ENCODE assay signal across 8 cellular contexts in the genomic region with DNA sequence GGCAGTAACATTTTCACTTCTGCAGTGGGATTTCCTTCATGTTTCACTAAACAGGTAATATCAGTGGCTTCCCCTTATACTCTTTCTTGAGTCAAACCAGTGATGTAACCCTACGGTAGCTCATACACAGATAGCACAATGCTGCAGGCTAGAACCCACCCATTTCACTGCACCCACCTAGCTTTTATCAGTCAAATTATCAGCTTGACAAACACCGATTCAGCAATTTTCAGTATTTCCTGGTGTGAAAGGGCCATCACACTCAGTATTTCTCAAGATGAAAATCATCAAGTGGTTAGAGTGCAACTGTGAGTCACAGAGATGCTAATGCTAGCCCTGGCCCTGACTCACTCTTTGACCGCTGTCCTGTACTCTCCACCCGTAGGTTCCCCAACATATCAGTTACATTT.
DNase-seq lines count a peak whose midpoint lies in the region; ATAC-seq and TF ChIP-seq lines count a peak whose summit lies in the region.

No MANE protein-coding gene starts in this region.

- no peak overlapping the region for H3K27ac Mint-ChIP-seq in WTC11

- H3K36me3 ChIP-seq in GM23248 (ENCODE audit: low read depth), result no peaks in the 10 kb centered on the region

- CTCF ChIA-PET in HEK293T (lab: Yijun Ruan, JAX), result interaction anchor here (0.7 kb wide), 2 partner anchors 142 to 446 kb away, joined by 3 to 4 read pairs; no protein-coding TSS in a partner anchor
- CTCF ChIA-PET in WTC11 (lab: Charles Lee), result no interaction called here

- 28 to 51% methylated on average over 4 of the region's 4 CpGs for WGBS in GM23248 (ENCODE audit: low coverage in 1 of 2, low lambda C conversion rate in 2 of 2, missing lambda C conversion rate in 2 of 2), 2 experiments

- H3K27me3 Mint-ChIP-seq in WTC11 (ENCODE audit: low read depth), result no peaks in the 10 kb centered on the region

- H3K9me3 Mint-ChIP-seq in WTC11, result peaks cover 8% of the 10 kb centered on the region

- H4K20me1 ChIP-seq in GM23248 (ENCODE audit: insufficient read depth), result no peaks in the 10 kb centered on the region

- no peaks in the 10 kb centered on the region for H3K9me3 ChIP-seq in GM23248 (ENCODE audit: low read depth)

- H3K4me1 Mint-ChIP-seq in WTC11, result peaks cover 35% of the 10 kb centered on the region

- no peak overlapping the region for H3K4me3 ChIP-seq in GM23248

- H3K27me3 ChIP-seq in GM23248 (replicated peaks; ENCODE audit: insufficient read depth), result peaks cover 7% of the 10 kb centered on the region; the same call in 1 of the 2 replicates

- peaks cover 2% of the 10 kb centered on the region; the same call in 1 of the 2 replicates for H3K36me3 Mint-ChIP-seq in WTC11

- no peaks in the 10 kb centered on the region for H3K79me2 ChIP-seq in GM23248 (ENCODE audit: insufficient read depth)

- TF ChIP-seq CTCF in GM13977 (IDR thresholded peaks at IDR 0.05; ENCODE audit: extremely low read depth, insufficient read depth, missing control alignments) (no peak), WTC11 (IDR thresholded peaks at IDR 0.05) (no peak)

- H3K9me2 ChIP-seq in GM23248 (ENCODE audit: insufficient read depth), result no peaks in the 10 kb centered on the region

- in situ Hi-C loops in GM13977 (cut with MboI; ENCODE audit: low pct_unique_long_range_greater_than_20kb, low sequenced_read_pairs, unreplicated experiment) (no loop called here), GM23248 (cut with MboI) (no loop called here)

- DNase-seq in GM13977 (ENCODE audit: low spot score) (peak; percentile 62), GM23248 (peak; percentile 90), NCI-H226 (peak; percentile 82), dermis blood vessel endothelial cell (peak; percentile 33), HEK293T (ENCODE audit: extremely low spot score) (no peak), hypothalamus (lab: John Stamatoyannopoulos, UW) (no peak), WTC11 (ENCODE audit: low spot score) (no peak)
- peak; percentile 66 for DNase-seq in stimulated activated CD8-positive, alpha-beta memory T cell treated with anti-CD3 and anti-CD28 coated beads, Interleukin-4, amount 100 ng/mL, for 48 hours

- H3F3A ChIP-seq in GM23248 (ENCODE audit: insufficient read depth), result peaks cover 10% of the 10 kb centered on the region; the same call in 1 of the 2 replicates

- POLR2A ChIA-PET in HEK293T (lab: Yijun Ruan, JAX), result no interaction called here
- POLR2A ChIA-PET in WTC11 (lab: Charles Lee), result no interaction called here

- no peak overlapping the region for H3K9ac ChIP-seq in GM23248

- H2AFZ ChIP-seq in GM23248, result no peak overlapping the region

- H3K4me3 Mint-ChIP-seq in WTC11, result no peak overlapping the region

- no peak for ATAC-seq in WTC11

- H3K4me2 ChIP-seq in GM23248 (ENCODE audit: unreplicated experiment), result peak overlapping the region; percentile 31

- H3K4me1 ChIP-seq in GM23248 (ENCODE audit: insufficient read depth), result peaks cover 6% of the 10 kb centered on the region; the same call in 1 of the 2 replicates

- H3K27ac ChIP-seq in GM23248, result no peak overlapping the region

TF ChIP-seq in HEK293T, 16 proteins besides CTCF, POLR2A, EP300 and RAD21:
- TF ChIP-seq ELF4 (IDR thresholded peaks at IDR 0.05), result no peak
- no peak for TF ChIP-seq TARDBP (IDR thresholded peaks at IDR 0.05)
- TF ChIP-seq ZNF384 (IDR thresholded peaks at IDR 0.05), result no peak
- TF ChIP-seq BHLHE40 (IDR thresholded peaks at IDR 0.05; ENCODE audit: borderline replicate concordance), result no peak
- TF ChIP-seq SUZ12 (IDR thresholded peaks at IDR 0.05), result no peak
- no peak for TF ChIP-seq NFRKB (IDR thresholded peaks at IDR 0.05)
- TF ChIP-seq FOXK2 (IDR thresholded peaks at IDR 0.05), result no peak
- no peak for TF ChIP-seq FOXA1 (IDR thresholded peaks at IDR 0.05)
- TF ChIP-seq, protein P1, sequence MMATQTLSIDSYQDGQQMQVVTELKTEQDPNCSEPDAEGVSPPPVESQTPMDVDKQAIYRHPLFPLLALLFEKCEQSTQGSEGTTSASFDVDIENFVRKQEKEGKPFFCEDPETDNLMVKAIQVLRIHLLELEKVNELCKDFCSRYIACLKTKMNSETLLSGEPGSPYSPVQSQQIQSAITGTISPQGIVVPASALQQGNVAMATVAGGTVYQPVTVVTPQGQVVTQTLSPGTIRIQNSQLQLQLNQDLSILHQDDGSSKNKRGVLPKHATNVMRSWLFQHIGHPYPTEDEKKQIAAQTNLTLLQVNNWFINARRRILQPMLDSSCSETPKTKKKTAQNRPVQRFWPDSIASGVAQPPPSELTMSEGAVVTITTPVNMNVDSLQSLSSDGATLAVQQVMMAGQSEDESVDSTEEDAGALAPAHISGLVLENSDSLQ (IDR thresholded peaks at IDR 0.05), result no peak
- no peak for TF ChIP-seq CTBP1 (IDR thresholded peaks at IDR 0.05; ENCODE audit: borderline replicate concordance)
- no peak for TF ChIP-seq SP1 (IDR thresholded peaks at IDR 0.05)
- TF ChIP-seq LEF1 (IDR thresholded peaks at IDR 0.05; ENCODE audit: borderline replicate concordance), result no peak
- TF ChIP-seq HDGF (IDR thresholded peaks at IDR 0.05; ENCODE audit: borderline replicate concordance), result no peak
- no peak for TF ChIP-seq ARNT (IDR thresholded peaks at IDR 0.05)
- no peak for TF ChIP-seq FOXM1 (IDR thresholded peaks at IDR 0.05; ENCODE audit: borderline replicate concordance)
- no peak for TF ChIP-seq L3MBTL2 (conservative IDR thresholded peaks at IDR 0.05)

TF ChIP-seq in WTC11, 78 proteins besides CTCF, POLR2A, EP300 and RAD21:
- TF ChIP-seq, protein P2, sequence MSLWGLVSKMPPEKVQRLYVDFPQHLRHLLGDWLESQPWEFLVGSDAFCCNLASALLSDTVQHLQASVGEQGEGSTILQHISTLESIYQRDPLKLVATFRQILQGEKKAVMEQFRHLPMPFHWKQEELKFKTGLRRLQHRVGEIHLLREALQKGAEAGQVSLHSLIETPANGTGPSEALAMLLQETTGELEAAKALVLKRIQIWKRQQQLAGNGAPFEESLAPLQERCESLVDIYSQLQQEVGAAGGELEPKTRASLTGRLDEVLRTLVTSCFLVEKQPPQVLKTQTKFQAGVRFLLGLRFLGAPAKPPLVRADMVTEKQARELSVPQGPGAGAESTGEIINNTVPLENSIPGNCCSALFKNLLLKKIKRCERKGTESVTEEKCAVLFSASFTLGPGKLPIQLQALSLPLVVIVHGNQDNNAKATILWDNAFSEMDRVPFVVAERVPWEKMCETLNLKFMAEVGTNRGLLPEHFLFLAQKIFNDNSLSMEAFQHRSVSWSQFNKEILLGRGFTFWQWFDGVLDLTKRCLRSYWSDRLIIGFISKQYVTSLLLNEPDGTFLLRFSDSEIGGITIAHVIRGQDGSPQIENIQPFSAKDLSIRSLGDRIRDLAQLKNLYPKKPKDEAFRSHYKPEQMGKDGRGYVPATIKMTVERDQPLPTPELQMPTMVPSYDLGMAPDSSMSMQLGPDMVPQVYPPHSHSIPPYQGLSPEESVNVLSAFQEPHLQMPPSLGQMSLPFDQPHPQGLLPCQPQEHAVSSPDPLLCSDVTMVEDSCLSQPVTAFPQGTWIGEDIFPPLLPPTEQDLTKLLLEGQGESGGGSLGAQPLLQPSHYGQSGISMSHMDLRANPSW (CRISPR knock-in tag; conservative IDR thresholded peaks at IDR 0.05; ENCODE audit: low read depth), result no peak
- TF ChIP-seq PRRX2 (CRISPR knock-in tag; IDR thresholded peaks at IDR 0.05), result no peak
- TF ChIP-seq, protein P3, sequence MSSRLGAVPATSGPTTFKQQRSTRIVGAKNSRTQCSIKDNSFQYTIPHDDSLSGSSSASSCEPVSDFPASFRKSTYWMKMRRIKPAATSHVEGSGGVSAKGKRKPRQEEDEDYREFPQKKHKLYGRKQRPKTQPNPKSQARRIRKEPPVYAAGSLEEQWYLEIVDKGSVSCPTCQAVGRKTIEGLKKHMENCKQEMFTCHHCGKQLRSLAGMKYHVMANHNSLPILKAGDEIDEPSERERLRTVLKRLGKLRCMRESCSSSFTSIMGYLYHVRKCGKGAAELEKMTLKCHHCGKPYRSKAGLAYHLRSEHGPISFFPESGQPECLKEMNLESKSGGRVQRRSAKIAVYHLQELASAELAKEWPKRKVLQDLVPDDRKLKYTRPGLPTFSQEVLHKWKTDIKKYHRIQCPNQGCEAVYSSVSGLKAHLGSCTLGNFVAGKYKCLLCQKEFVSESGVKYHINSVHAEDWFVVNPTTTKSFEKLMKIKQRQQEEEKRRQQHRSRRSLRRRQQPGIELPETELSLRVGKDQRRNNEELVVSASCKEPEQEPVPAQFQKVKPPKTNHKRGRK (CRISPR knock-in tag; IDR thresholded peaks at IDR 0.05; ENCODE audit: borderline replicate concordance), result no peak
- no peak for TF ChIP-seq ZNF317 (CRISPR knock-in tag; IDR thresholded peaks at IDR 0.05; ENCODE audit: borderline replicate concordance, low read depth)
- no peak for TF ChIP-seq JAZF1 (CRISPR knock-in tag; IDR thresholded peaks at IDR 0.05)
- TF ChIP-seq, protein P4, sequence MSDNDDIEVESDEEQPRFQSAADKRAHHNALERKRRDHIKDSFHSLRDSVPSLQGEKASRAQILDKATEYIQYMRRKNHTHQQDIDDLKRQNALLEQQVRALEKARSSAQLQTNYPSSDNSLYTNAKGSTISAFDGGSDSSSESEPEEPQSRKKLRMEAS (CRISPR knock-in tag; IDR thresholded peaks at IDR 0.05), result no peak
- TF ChIP-seq ZNF423 (CRISPR knock-in tag; IDR thresholded peaks at IDR 0.05), result no peak
- no peak for TF ChIP-seq ZNF121 (CRISPR knock-in tag; IDR thresholded peaks at IDR 0.05)
- no peak for TF ChIP-seq ZNF219 (CRISPR knock-in tag; IDR thresholded peaks at IDR 0.05; ENCODE audit: borderline replicate concordance)
- no peak for TF ChIP-seq ZBTB21 (CRISPR knock-in tag; IDR thresholded peaks at IDR 0.05; ENCODE audit: borderline replicate concordance)
- no peak for TF ChIP-seq NFATC4 (CRISPR knock-in tag; IDR thresholded peaks at IDR 0.05)
- TF ChIP-seq GTF2I (CRISPR knock-in tag; conservative IDR thresholded peaks at IDR 0.05), result no peak
- no peak for TF ChIP-seq GABPB1 (CRISPR knock-in tag; IDR thresholded peaks at IDR 0.05)
- TF ChIP-seq, protein P5, sequence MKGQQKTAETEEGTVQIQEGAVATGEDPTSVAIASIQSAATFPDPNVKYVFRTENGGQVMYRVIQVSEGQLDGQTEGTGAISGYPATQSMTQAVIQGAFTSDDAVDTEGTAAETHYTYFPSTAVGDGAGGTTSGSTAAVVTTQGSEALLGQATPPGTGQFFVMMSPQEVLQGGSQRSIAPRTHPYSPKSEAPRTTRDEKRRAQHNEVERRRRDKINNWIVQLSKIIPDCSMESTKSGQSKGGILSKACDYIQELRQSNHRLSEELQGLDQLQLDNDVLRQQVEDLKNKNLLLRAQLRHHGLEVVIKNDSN (CRISPR knock-in tag; IDR thresholded peaks at IDR 0.05), result no peak
- TF ChIP-seq, protein P6, sequence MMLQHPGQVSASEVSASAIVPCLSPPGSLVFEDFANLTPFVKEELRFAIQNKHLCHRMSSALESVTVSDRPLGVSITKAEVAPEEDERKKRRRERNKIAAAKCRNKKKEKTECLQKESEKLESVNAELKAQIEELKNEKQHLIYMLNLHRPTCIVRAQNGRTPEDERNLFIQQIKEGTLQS (CRISPR knock-in tag; conservative IDR thresholded peaks at IDR 0.05), result no peak
- TF ChIP-seq ZNF671 (CRISPR knock-in tag; IDR thresholded peaks at IDR 0.05), result no peak
- TF ChIP-seq ZNF396 (CRISPR knock-in tag; IDR thresholded peaks at IDR 0.05; ENCODE audit: borderline replicate concordance), result no peak

Comparison
In these comparisons a context has a peak if more than half of its experiments do, and no peak if none do; other contexts are left out.
1. DNase-seq: peak in GM13977 (single experiment), GM23248 (single experiment), NCI-H226 (single experiment), dermis blood vessel endothelial cell (single experiment) and stimulated activated CD8-positive, alpha-beta memory T cell treated with anti-CD3 and anti-CD28 coated beads, Interleukin-4, amount 100 ng/mL, for 48 hours (single experiment); none in HEK293T (single experiment), hypothalamus (0 of 51) and WTC11 (single experiment).